25 cellular contexts compared by ENCODE assay signal in genomic region chr10:16788778-16789177, GRCh38. TPM values are rescaled to one million over a fixed set of nuclear protein-coding genes. Genes with fewer than 3 reads are reported as not detected.
DNase-seq lines count a peak whose midpoint lies in the region; ATAC-seq lines count a peak whose summit lies in the region.
"Had no signal": no experiment of that assay in that cellular context is flagged by ENCODE, and none has a peak within 500 bp of the region (broad histone marks: within the 10 kb centered on the region; RNA-seq: fewer than 3 reads in every experiment).

No MANE protein-coding gene starts in this region.

- peaks cover 12 to 48% of the 10 kb centered on the region in 2 donors for H3K9me3 Mint-ChIP-seq in stimulated activated naive CD8-positive, alpha-beta T cell treated with anti-CD3 and anti-CD28 coated beads, Interleukin-15, amount 100 ng/mL, for 72 hours
- H3K9me3 Mint-ChIP-seq in activated T-helper 17 cell treated with anti-CD3 and anti-CD28 coated beads, Interleukin-2, amount 50 U/mL, for 72 hours, result peaks cover 5% of the 10 kb centered on the region
- peaks cover 5% of the 10 kb centered on the region for H3K9me3 Mint-ChIP-seq in memory B cell
- H3K9me3 Mint-ChIP-seq: endodermal cell, neural crest cell had no signal

- no peak for DNase-seq in stimulated activated naive CD8-positive, alpha-beta T cell treated with anti-CD3 and anti-CD28 coated beads, Interleukin-15, amount 100 ng/mL, for 72 hours
- DNase-seq in stimulated activated naive CD8-positive, alpha-beta T cell treated with anti-CD3 and anti-CD28 coated beads, Interleukin-15, Interleukin-2, amounts not matched to agents 100 U/mL and 50 U/mL, for 24 hours, result no peak
- DNase-seq in memory B cell (ENCODE audit: low spot score in 2 of 2) (no peak), NCI-H2171 (lab: John Stamatoyannopoulos, UW) (no peak), NCI-H146 (lab: John Stamatoyannopoulos, UW) (no peak)
- DNase-seq: activated CD4-positive, alpha-beta T cell treated with anti-CD3 and anti-CD28 coated beads, Interleukin-2, amount 50 U/mL, for 4 hours; activated T-cell treated with anti-CD3 and anti-CD28 coated beads, Interleukin-2, amount 50 U/mL, for 4 hours; colonic mucosa; endodermal cell; esophagus squamous epithelium; hippocampal formation; left ventricle myocardium superior; midbrain; NCI-H524 treated with DMSO at 0.1 percent for 48 hours; NK-92 treated with Interleukin-12 subunit alpha and Interleukin-12 subunit beta, amount 100 ng/mL, for 24 hours; posterior cingulate gyrus; SHP77 treated with DMSO at 0.1 percent for 48 hours; stimulated activated CD4-positive, alpha-beta T cell treated with anti-CD3 and anti-CD28 coated beads, Interleukin-12 subunit alpha, Interleukin-12 subunit beta, amount 100 ng/mL, for 4 hours; stimulated activated CD4-positive, alpha-beta T cell treated with anti-CD3 and anti-CD28 coated beads, Interleukin-4, amount 100 ng/mL, for 4 hours; tibial artery had no signal

- no peaks in the 10 kb centered on the region for H3K27me3 Mint-ChIP-seq in stimulated activated naive CD8-positive, alpha-beta T cell treated with anti-CD3 and anti-CD28 coated beads, Interleukin-15, amount 100 ng/mL, for 72 hours
- no peaks in the 10 kb centered on the region for H3K27me3 Mint-ChIP-seq in activated T-helper 17 cell treated with anti-CD3 and anti-CD28 coated beads, Interleukin-2, amount 50 U/mL, for 72 hours
- H3K27me3 Mint-ChIP-seq in memory B cell, result no peaks in the 10 kb centered on the region
- H3K27me3 Mint-ChIP-seq: stimulated activated naive CD8-positive, alpha-beta T cell treated with anti-CD3 and anti-CD28 coated beads, Interleukin-15, Interleukin-2, amounts not matched to agents 100 ng/mL and 50 ng/mL, for 24 hours had no signal

- no peak for ATAC-seq in stimulated activated naive CD8-positive, alpha-beta T cell treated with anti-CD3 and anti-CD28 coated beads, Interleukin-15, amount 100 ng/mL, for 72 hours
- no peak for ATAC-seq in stimulated activated naive CD8-positive, alpha-beta T cell treated with anti-CD3 and anti-CD28 coated beads, Interleukin-15, Interleukin-2, amounts not matched to agents 100 U/mL and 50 U/mL, for 24 hours
- no peak for ATAC-seq in activated T-helper 17 cell treated with anti-CD3 and anti-CD28 coated beads, Interleukin-2, amount 50 U/mL, for 72 hours (replicated peaks)
- ATAC-seq in memory B cell (ENCODE audit: low read depth), result no peak
- ATAC-seq in GM21619 (IDR thresholded peaks at IDR 0.05; ENCODE audit: unreplicated experiment), result no peak
- ATAC-seq: left ventricle myocardium superior had no signal

- peak overlapping the region; percentile 69 to 71 for H3K4me3 Mint-ChIP-seq in stimulated activated naive CD8-positive, alpha-beta T cell treated with anti-CD3 and anti-CD28 coated beads, Interleukin-15, amount 100 ng/mL, for 72 hours
- H3K4me3 Mint-ChIP-seq in activated T-helper 17 cell treated with anti-CD3 and anti-CD28 coated beads, Interleukin-2, amount 50 U/mL, for 72 hours, result peak overlapping the region; percentile 76
- no peak overlapping the region for H3K4me3 Mint-ChIP-seq in memory B cell
- H3K4me3 Mint-ChIP-seq: CD14-positive monocyte, endodermal cell had no signal

- peaks cover 61% of the 10 kb centered on the region for H3K36me3 Mint-ChIP-seq in activated T-helper 17 cell treated with anti-CD3 and anti-CD28 coated beads, Interleukin-2, amount 50 U/mL, for 72 hours (ENCODE audit: low read depth)
- H3K36me3 Mint-ChIP-seq in memory B cell, result peaks cover 49% of the 10 kb centered on the region

- peaks cover 69% of the 10 kb centered on the region for H3K4me1 Mint-ChIP-seq in stimulated activated naive CD8-positive, alpha-beta T cell treated with anti-CD3 and anti-CD28 coated beads, Interleukin-15, amount 100 ng/mL, for 72 hours
- peaks cover 33% of the 10 kb centered on the region for H3K4me1 Mint-ChIP-seq in activated T-helper 17 cell treated with anti-CD3 and anti-CD28 coated beads, Interleukin-2, amount 50 U/mL, for 72 hours
- peaks cover 17% of the 10 kb centered on the region for H3K4me1 Mint-ChIP-seq in memory B cell
- H3K4me1 Mint-ChIP-seq: CD14-positive monocyte, endodermal cell had no signal

- peak overlapping the region; percentile 62 to 96 for H3K27ac Mint-ChIP-seq in stimulated activated naive CD8-positive, alpha-beta T cell treated with anti-CD3 and anti-CD28 coated beads, Interleukin-15, amount 100 ng/mL, for 72 hours
- H3K27ac Mint-ChIP-seq in activated T-helper 17 cell treated with anti-CD3 and anti-CD28 coated beads, Interleukin-2, amount 50 U/mL, for 72 hours, result peak overlapping the region; percentile 94
- peak overlapping the region; percentile 92 for H3K27ac Mint-ChIP-seq in memory B cell
- H3K27ac Mint-ChIP-seq: endodermal cell had no signal

RNA-seq across cellular contexts. Expression of gene RSU1, which starts 28.4 kb away (rescaled TPM):
- total RNA-seq in activated T-helper 17 cell treated with anti-CD3 and anti-CD28 coated beads, Interleukin-2, amount 50 U/mL, for 72 hours, result 10 to 100 TPM; 56.1 to 87.8 TPM
